ENCODE assay signal across 1 cellular context in genomic region chr14:87148655-87149054, GRCh38.
TF ChIP-seq lines count a peak whose summit lies in the region.

No MANE protein-coding gene starts in this region.

TF ChIP-seq in GM23338, 12 proteins besides CTCF, POLR2A, EP300 and RAD21 (continued from another document):
- no peak for TF ChIP-seq ETS1 (IDR thresholded peaks at IDR 0.05)
- TF ChIP-seq REST (IDR thresholded peaks at IDR 0.05; ENCODE audit: unreplicated experiment) = no peak
